ENCODE assay signal across 9 cellular contexts in genomic region chr12:57583008-57583831, GRCh38. TPM values are rescaled to one million over a fixed set of nuclear protein-coding genes. Genes with fewer than 3 reads are reported as not detected.
A peak's percentile ranks its signal among the peaks of the same experiment; 100 is the strongest.
DNase-seq lines count a peak whose midpoint lies in the region; ATAC-seq and TF ChIP-seq lines count a peak whose summit lies in the region.
"Had no signal": no experiment of that assay in that cellular context is flagged by ENCODE, and none has a peak within 500 bp of the region (broad histone marks: within the 10 kb centered on the region; RNA-seq: fewer than 3 reads in every experiment).

No MANE protein-coding gene starts in this region.

- intact Hi-C loops in Right ventricle myocardium inferior (cut with DNase I) = loop anchor here (1.0 kb wide), 2 partner anchors 38 to 50 kb away; partner anchors contain the start of gene B4GALNT1
- intact Hi-C loops in cardiac septum (cut with DNase I) = loop anchor here (1.0 kb wide), 1 partner anchor 39 kb away; no protein-coding TSS in a partner anchor
- intact Hi-C loops in left ventricle myocardium inferior (cut with micrococcal nuclease) = loop anchor here (5.0 kb wide), 1 partner anchor 39 kb away; no protein-coding TSS in a partner anchor

- H3K27ac Mint-ChIP-seq in activated naive CD8-positive, alpha-beta T cell treated with anti-CD3 and anti-CD28 coated beads, Interleukin-2, amount 50 U/mL, for 24 hours = no peak overlapping the region

- no peaks in the 10 kb centered on the region for H3K4me1 Mint-ChIP-seq in activated naive CD8-positive, alpha-beta T cell treated with anti-CD3 and anti-CD28 coated beads, Interleukin-2, amount 50 U/mL, for 24 hours

- H3K4me1 ChIP-seq in left ventricle myocardium inferior = no peaks in the 10 kb centered on the region

- no peak overlapping the region for H3K27ac ChIP-seq in left ventricle myocardium inferior (replicated peaks)
- H3K27ac ChIP-seq: BLaER1 treated with 17β-estradiol and CSF1 and Interleukin-3, amounts not matched to agents 10 nM and 100 nM had no signal

- peaks cover 3% of the 10 kb centered on the region for H3K27me3 Mint-ChIP-seq in activated naive CD8-positive, alpha-beta T cell treated with anti-CD3 and anti-CD28 coated beads, Interleukin-2, amount 50 U/mL, for 24 hours

- H3K36me3 Mint-ChIP-seq in activated naive CD8-positive, alpha-beta T cell treated with anti-CD3 and anti-CD28 coated beads, Interleukin-2, amount 50 U/mL, for 24 hours (ENCODE audit: low read depth) = no peaks in the 10 kb centered on the region

- peak; percentile 98 for TF ChIP-seq CTCF in left ventricle myocardium inferior (IDR thresholded peaks at IDR 0.05; ENCODE audit: borderline replicate concordance)

- DNase-seq in Right ventricle myocardium inferior (ENCODE audit: missing footprints) = no peak
- no peak for DNase-seq in cardiac septum (ENCODE audit: low spot score)
- DNase-seq in NCI-H1436 treated with DMSO at 0.1 percent for 48 hours (lab: John Stamatoyannopoulos, UW) = peak; percentile 42
- peak; percentile 48 to 76 for DNase-seq in SW 1271 (lab: John Stamatoyannopoulos, UW)
- DNase-seq in activated naive CD8-positive, alpha-beta T cell treated with anti-CD3 and anti-CD28 coated beads, Interleukin-2, amount 50 U/mL, for 24 hours = peak; percentile 66
- no peak for DNase-seq in left ventricle myocardium inferior
- DNase-seq in renal cortical epithelial cell (ENCODE audit: low read depth) = peak; percentile 75

- no peaks in the 10 kb centered on the region for H3K9me3 ChIP-seq in left ventricle myocardium inferior (replicated peaks)
- H3K9me3 ChIP-seq: BLaER1 treated with 17β-estradiol and CSF1 and Interleukin-3, amounts not matched to agents 10 nM and 100 nM had no signal

- H3K4me3 Mint-ChIP-seq in activated naive CD8-positive, alpha-beta T cell treated with anti-CD3 and anti-CD28 coated beads, Interleukin-2, amount 50 U/mL, for 24 hours = no peak overlapping the region

- H3K27me3 ChIP-seq in left ventricle myocardium inferior (ENCODE audit: low read depth) = peaks cover 49% of the 10 kb centered on the region

- no peak overlapping the region for H3K4me3 ChIP-seq in left ventricle myocardium inferior
- H3K4me3 ChIP-seq: BLaER1 treated with 17β-estradiol and CSF1 and Interleukin-3, amounts not matched to agents 10 nM and 100 nM had no signal

- ATAC-seq in Right ventricle myocardium inferior (peak; percentile 95), HG02852 (IDR thresholded peaks at IDR 0.05; ENCODE audit: unreplicated experiment) (peak; percentile 96)
- peak; percentile 99 for ATAC-seq in activated naive CD8-positive, alpha-beta T cell treated with anti-CD3 and anti-CD28 coated beads, Interleukin-2, amount 50 U/mL, for 24 hours

- H3K9me3 Mint-ChIP-seq in activated naive CD8-positive, alpha-beta T cell treated with anti-CD3 and anti-CD28 coated beads, Interleukin-2, amount 50 U/mL, for 24 hours = no peaks in the 10 kb centered on the region

- no peaks in the 10 kb centered on the region for H3K36me3 ChIP-seq in left ventricle myocardium inferior
- H3K36me3 ChIP-seq: BLaER1 treated with 17β-estradiol and CSF1 and Interleukin-3, amounts not matched to agents 10 nM and 100 nM had no signal

RNA-seq across cellular contexts. Expression of gene PIP4K2C, which starts 7.8 kb away (rescaled TPM):
- total RNA-seq in Right ventricle myocardium inferior = 13.1 TPM
- total RNA-seq in cardiac septum = 17.9 TPM
- 12.3 TPM for total RNA-seq in left ventricle myocardium inferior
- total RNA-seq in renal cortical epithelial cell = 43.5 and 77.8 TPM in 2 replicates

RNA-seq across cellular contexts. Expression of gene DTX3, which starts 21.4 kb away (rescaled TPM):
- total RNA-seq in Right ventricle myocardium inferior (23.8 TPM), cardiac septum (31.0 TPM), left ventricle myocardium inferior (22.3 TPM), renal cortical epithelial cell (5.9 and 19.6 TPM in 2 replicates)

RNA-seq across cellular contexts. Expression of gene ARHGEF25, which starts 28.0 kb away (rescaled TPM):
- 13.0 TPM for total RNA-seq in Right ventricle myocardium inferior
- total RNA-seq in cardiac septum = 15.0 TPM
- total RNA-seq in left ventricle myocardium inferior = 9.7 TPM
- total RNA-seq in renal cortical epithelial cell = 1.7 and 7.0 TPM in 2 replicates

RNA-seq across cellular contexts. Expression of gene KIF5A, which starts 33.4 kb away (rescaled TPM):
- total RNA-seq in Right ventricle myocardium inferior (0.05 TPM), cardiac septum (0.22 TPM), left ventricle myocardium inferior (0.08 TPM), renal cortical epithelial cell (0.35 and 2.5 TPM in 2 replicates)

RNA-seq across cellular contexts. Expression of gene DCTN2, which starts 36.2 kb away (rescaled TPM):
- total RNA-seq in Right ventricle myocardium inferior = 92.5 TPM
- total RNA-seq in cardiac septum = 100 TPM
- total RNA-seq in left ventricle myocardium inferior = 87.8 TPM
- 123 and 212 TPM in 2 replicates for total RNA-seq in renal cortical epithelial cell

Comparison
In these comparisons a context has a peak if more than half of its experiments do, and no peak if none do; other contexts are left out.
1. DNase-seq: peak in NCI-H1436 treated with DMSO at 0.1 percent for 48 hours (single experiment), SW 1271 (2 of 2), activated naive CD8-positive, alpha-beta T cell treated with anti-CD3 and anti-CD28 coated beads, Interleukin-2, amount 50 U/mL, for 24 hours (single experiment) and renal cortical epithelial cell (single experiment); none in Right ventricle myocardium inferior (single experiment), cardiac septum (single experiment) and left ventricle myocardium inferior (single experiment).
2. Peak in every context shown above with its lines, with median percentiles within 50 percentile points of each other: ATAC-seq.